Comparison of ENCODE assay signal across 2 cellular contexts in the genomic region with DNA sequence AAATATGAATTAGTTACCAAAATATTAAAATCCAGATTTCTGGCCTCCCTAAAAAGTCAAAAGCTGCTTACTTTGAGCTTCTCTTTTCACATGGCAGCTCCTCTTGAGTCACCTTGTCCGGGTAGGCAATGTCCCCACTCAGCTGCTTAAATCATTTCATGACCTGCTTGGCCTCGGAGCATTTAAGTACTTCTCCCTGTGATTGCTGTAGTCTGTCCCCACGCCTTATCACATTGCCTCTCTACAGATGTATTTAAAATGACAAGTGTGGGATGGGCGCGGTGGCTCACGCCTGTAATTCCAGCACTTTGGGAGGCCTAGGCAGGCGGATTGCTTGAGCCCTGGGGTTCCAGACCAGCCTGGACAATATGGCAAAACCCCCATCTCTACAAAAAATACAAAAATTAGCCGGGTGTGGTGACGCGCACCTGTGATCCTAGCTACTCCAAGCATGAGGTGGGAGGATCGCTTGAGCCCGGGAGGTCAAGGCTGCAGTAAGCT.
TF ChIP-seq lines count a peak whose summit lies in the region.

No MANE protein-coding gene starts in this region.

TF ChIP-seq in GM23338, 12 proteins besides CTCF, POLR2A, EP300 and RAD21 (continued from another document and continues in another):
- TF ChIP-seq, protein P1, sequence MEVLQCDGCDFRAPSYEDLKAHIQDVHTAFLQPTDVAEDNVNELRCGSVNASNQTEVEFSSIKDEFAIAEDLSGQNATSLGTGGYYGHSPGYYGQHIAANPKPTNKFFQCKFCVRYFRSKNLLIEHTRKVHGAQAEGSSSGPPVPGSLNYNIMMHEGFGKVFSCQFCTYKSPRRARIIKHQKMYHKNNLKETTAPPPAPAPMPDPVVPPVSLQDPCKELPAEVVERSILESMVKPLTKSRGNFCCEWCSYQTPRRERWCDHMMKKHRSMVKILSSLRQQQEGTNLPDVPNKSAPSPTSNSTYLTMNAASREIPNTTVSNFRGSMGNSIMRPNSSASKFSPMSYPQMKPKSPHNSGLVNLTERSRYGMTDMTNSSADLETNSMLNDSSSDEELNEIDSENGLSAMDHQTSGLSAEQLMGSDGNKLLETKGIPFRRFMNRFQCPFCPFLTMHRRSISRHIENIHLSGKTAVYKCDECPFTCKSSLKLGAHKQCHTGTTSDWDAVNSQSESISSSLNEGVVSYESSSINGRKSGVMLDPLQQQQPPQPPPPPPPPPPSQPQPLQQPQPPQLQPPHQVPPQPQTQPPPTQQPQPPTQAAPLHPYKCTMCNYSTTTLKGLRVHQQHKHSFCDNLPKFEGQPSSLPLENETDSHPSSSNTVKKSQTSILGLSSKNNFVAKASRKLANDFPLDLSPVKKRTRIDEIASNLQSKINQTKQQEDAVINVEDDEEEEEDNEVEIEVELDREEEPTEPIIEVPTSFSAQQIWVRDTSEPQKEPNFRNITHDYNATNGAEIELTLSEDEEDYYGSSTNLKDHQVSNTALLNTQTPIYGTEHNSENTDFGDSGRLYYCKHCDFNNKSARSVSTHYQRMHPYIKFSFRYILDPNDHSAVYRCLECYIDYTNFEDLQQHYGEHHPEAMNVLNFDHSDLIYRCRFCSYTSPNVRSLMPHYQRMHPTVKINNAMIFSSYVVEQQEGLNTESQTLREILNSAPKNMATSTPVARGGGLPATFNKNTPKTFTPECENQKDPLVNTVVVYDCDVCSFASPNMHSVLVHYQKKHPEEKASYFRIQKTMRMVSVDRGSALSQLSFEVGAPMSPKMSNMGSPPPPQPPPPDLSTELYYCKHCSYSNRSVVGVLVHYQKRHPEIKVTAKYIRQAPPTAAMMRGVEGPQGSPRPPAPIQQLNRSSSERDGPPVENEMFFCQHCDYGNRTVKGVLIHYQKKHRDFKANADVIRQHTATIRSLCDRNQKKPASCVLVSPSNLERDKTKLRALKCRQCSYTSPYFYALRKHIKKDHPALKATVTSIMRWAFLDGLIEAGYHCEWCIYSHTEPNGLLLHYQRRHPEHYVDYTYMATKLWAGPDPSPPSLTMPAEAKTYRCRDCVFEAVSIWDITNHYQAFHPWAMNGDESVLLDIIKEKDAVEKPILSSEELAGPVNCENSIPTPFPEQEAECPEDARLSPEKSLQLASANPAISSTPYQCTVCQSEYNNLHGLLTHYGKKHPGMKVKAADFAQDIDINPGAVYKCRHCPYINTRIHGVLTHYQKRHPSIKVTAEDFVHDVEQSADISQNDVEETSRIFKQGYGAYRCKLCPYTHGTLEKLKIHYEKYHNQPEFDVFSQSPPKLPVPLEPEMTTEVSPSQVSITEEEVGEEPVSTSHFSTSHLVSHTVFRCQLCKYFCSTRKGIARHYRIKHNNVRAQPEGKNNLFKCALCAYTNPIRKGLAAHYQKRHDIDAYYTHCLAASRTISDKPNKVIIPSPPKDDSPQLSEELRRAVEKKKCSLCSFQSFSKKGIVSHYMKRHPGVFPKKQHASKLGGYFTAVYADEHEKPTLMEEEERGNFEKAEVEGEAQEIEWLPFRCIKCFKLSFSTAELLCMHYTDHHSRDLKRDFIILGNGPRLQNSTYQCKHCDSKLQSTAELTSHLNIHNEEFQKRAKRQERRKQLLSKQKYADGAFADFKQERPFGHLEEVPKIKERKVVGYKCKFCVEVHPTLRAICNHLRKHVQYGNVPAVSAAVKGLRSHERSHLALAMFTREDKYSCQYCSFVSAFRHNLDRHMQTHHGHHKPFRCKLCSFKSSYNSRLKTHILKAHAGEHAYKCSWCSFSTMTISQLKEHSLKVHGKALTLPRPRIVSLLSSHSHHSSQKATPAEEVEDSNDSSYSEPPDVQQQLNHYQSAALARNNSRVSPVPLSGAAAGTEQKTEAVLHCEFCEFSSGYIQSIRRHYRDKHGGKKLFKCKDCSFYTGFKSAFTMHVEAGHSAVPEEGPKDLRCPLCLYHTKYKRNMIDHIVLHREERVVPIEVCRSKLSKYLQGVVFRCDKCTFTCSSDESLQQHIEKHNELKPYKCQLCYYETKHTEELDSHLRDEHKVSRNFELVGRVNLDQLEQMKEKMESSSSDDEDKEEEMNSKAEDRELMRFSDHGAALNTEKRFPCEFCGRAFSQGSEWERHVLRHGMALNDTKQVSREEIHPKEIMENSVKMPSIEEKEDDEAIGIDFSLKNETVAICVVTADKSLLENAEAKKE (CRISPR knock-in tag; IDR thresholded peaks at IDR 0.05) = no peak
- TF ChIP-seq ZNF114 (CRISPR knock-in tag; IDR thresholded peaks at IDR 0.05) = no peak
- TF ChIP-seq EZH2phosphoT487 (IDR thresholded peaks at IDR 0.05; ENCODE audit: unreplicated experiment) = no peak
- TF ChIP-seq, protein P2, sequence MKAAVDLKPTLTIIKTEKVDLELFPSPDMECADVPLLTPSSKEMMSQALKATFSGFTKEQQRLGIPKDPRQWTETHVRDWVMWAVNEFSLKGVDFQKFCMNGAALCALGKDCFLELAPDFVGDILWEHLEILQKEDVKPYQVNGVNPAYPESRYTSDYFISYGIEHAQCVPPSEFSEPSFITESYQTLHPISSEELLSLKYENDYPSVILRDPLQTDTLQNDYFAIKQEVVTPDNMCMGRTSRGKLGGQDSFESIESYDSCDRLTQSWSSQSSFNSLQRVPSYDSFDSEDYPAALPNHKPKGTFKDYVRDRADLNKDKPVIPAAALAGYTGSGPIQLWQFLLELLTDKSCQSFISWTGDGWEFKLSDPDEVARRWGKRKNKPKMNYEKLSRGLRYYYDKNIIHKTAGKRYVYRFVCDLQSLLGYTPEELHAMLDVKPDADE (IDR thresholded peaks at IDR 0.05) = no peak
- TF ChIP-seq POLR2AphosphoS5 (IDR thresholded peaks at IDR 0.05; ENCODE audit: low read depth) = no peak
- TF ChIP-seq JUNB (IDR thresholded peaks at IDR 0.05; ENCODE audit: unreplicated experiment) = no peak
- TF ChIP-seq EZH2 (IDR thresholded peaks at IDR 0.05; ENCODE audit: low read depth, unreplicated experiment) = no peak
- TF ChIP-seq CREB1 (CRISPR knock-in tag; IDR thresholded peaks at IDR 0.05; ENCODE audit: low read depth) = no peak
- TF ChIP-seq STAT1 (IDR thresholded peaks at IDR 0.05; ENCODE audit: unreplicated experiment) = no peak
- TF ChIP-seq NANOG (IDR thresholded peaks at IDR 0.05; ENCODE audit: borderline replicate concordance) = no peak

TF ChIP-seq in HEK293T, 16 proteins besides CTCF, POLR2A, EP300 and RAD21 (continued from another document):
- TF ChIP-seq TARDBP (IDR thresholded peaks at IDR 0.05) = no peak
- TF ChIP-seq HDGF (IDR thresholded peaks at IDR 0.05; ENCODE audit: borderline replicate concordance) = no peak
- no peak for TF ChIP-seq NFRKB (IDR thresholded peaks at IDR 0.05)
